In genomic region chr6:28943223-28943556, GRCh38 we compare ENCODE assay signal across 1 cellular context.
TF ChIP-seq lines count a peak whose summit lies in the region.

No MANE protein-coding gene starts in this region.

TF ChIP-seq in IMR-90, 13 proteins besides CTCF, POLR2A, EP300 and RAD21 (continued from another document):
- TF ChIP-seq ELK1 (IDR thresholded peaks at IDR 0.05; ENCODE audit: borderline replicate concordance, low read depth, low read length) (no peak), MXI1 (IDR thresholded peaks at IDR 0.05; ENCODE audit: borderline replicate concordance, low read depth, low read length) (no peak), MAFK (IDR thresholded peaks at IDR 0.05; ENCODE audit: low read depth, low read length) (no peak)
TF ChIP-seq in IMR-90: peak in this region for 0.
